In genomic region chr7:42878303-42878702, GRCh38 we compare ENCODE assay signal across 17 cellular contexts.
"Had no signal": no experiment of that assay in that cellular context is flagged by ENCODE, and none has a peak within 500 bp of the region (broad histone marks: within the 10 kb centered on the region; RNA-seq: fewer than 3 reads in every experiment).

No MANE protein-coding gene starts in this region.

- H3K9me3 ChIP-seq: esophagus muscularis mucosa, psoas muscle, right lobe of liver had no signal

- H3K79me2 ChIP-seq: hepatocyte had no signal

- ATAC-seq: activated T-helper 17 cell treated with anti-CD3 and anti-CD28 coated beads, Interleukin-2, amount 50 U/mL, for 72 hours; left lobe of liver; psoas muscle had no signal

- H3K27ac ChIP-seq: brain microvascular endothelial cell, esophagus muscularis mucosa, hepatocyte, psoas muscle, right lobe of liver had no signal

- H2AFZ ChIP-seq: hepatocyte had no signal

- FAIRE-seq: keratinocyte had no signal

- H3K4me2 ChIP-seq: hepatocyte, smooth muscle cell had no signal

- H3K36me3 ChIP-seq: brain microvascular endothelial cell, esophagus muscularis mucosa, right lobe of liver had no signal

- H3K4me3 ChIP-seq: esophagus muscularis mucosa, hepatocyte, psoas muscle, right lobe of liver, smooth muscle cell had no signal

- DNase-seq: activated CD4-positive, CD25-positive, alpha-beta regulatory T cell treated with anti-CD3 and anti-CD28 coated beads, Interleukin-2, amount 50 U/mL, for 72 hours; activated naive CD4-positive, alpha-beta T cell treated with Interleukin-2 at 50 U/mL for 16 hours; activated T-cell treated with anti-CD3 and anti-CD28 coated beads for 4 hours; anterior cingulate cortex; brain microvascular endothelial cell; cortex of kidney; effector CD4-positive, alpha-beta T cell; nephron progenitor cell; psoas muscle; right lobe of liver; T-helper 9 cell had no signal

- H3K4me1 ChIP-seq: psoas muscle, right lobe of liver had no signal

- H3K27me3 ChIP-seq: brain microvascular endothelial cell, esophagus muscularis mucosa, hepatocyte, right lobe of liver had no signal
